In the genomic region with DNA sequence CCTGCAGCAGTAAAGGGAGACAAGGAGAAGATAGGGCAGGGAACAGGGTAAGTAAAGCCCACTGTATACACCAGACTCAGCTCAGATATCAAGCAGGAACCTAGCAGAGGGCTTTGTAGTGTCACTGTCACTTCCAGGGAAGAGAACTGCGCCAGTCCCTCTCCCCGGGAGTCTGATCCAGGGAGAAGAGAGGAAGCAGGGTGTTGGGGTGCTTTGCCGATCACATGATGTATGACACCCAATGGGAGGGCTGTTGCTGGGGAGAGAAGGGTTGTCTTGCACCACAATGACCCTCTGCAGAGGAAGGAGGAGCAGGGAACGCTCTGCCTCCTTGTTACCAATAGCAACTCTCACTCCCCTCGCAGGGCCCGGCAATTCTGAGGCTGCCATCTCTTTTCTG, we compare ENCODE assay signal across 13 cellular contexts.
DNase-seq lines count a peak whose midpoint lies in the region; ATAC-seq, FAIRE-seq and TF ChIP-seq lines count a peak whose summit lies in the region.
"Had no signal": no experiment of that assay in that cellular context is flagged by ENCODE, and none has a peak within 500 bp of the region (broad histone marks: within the 10 kb centered on the region; RNA-seq: fewer than 3 reads in every experiment).

No MANE protein-coding gene starts in this region.

- H3K9me3 ChIP-seq in K562 (replicated peaks; ENCODE audit: control insufficient read depth, insufficient read depth, low read depth, low read length): no peaks in the 10 kb centered on the region
- H3K9me3 ChIP-seq in spleen: no peaks in the 10 kb centered on the region
- H3K9me3 ChIP-seq in BE2C: no peaks in the 10 kb centered on the region
- H3K9me3 ChIP-seq: psoas muscle had no signal

- no peak overlapping the region for H3K4me2 ChIP-seq in K562 (ENCODE audit: insufficient read depth, low read length)

- TF ChIP-seq POLR2A in K562 (conservative IDR thresholded peaks at IDR 0.05) (no peak), spleen (IDR thresholded peaks at IDR 0.05) (no peak)

- POLR2A ChIA-PET in K562 (lab: Yijun Ruan, JAX): no interaction called here

- H3K27me3 ChIP-seq in K562 (ENCODE audit: control insufficient read depth in 2 of 2, insufficient read depth in 2 of 2, low read length in 2 of 2) (no peaks in the 10 kb centered on the region), spleen (replicated peaks in 1 of 7) (no peaks in the 10 kb centered on the region), BE2C (no peaks in the 10 kb centered on the region)

- H3K4me1 ChIP-seq in K562 (replicated peaks in 1 of 2; ENCODE audit: control insufficient read depth in 2 of 2, insufficient read depth in 2 of 2, low read length in 2 of 2) (peaks cover 0 to under 1% of the 10 kb centered on the region in 2 experiments; a peak in 3 of 5 replicates), spleen (peaks cover 0 to 4% (median 0%) of the 10 kb centered on the region in 6 donors), BE2C (peaks cover 5% of the 10 kb centered on the region; the same call in 1 of the 2 replicates)

- H3K27ac ChIP-seq in K562 (ENCODE audit: extremely low read depth, low read depth, low read length) (no peak overlapping the region), spleen (peak overlapping the region in 1 of 8 donors; percentile 27)
- H3K27ac ChIP-seq: psoas muscle, VCaP had no signal

- no peak for TF ChIP-seq EP300 in K562 (IDR thresholded peaks at IDR 0.05; ENCODE audit: low read length)

- H3K36me3 ChIP-seq in K562 (ENCODE audit: control insufficient read depth, insufficient read depth, low read length) (peaks cover 22% of the 10 kb centered on the region; the same call in 2 of the 3 replicates), spleen (peaks cover 0 to 10% (median 0%) of the 10 kb centered on the region in 6 donors), BE2C (no peaks in the 10 kb centered on the region)

- no peak for FAIRE-seq in K562 (lab: Jason Lieb, UNC)

- H3K79me2 ChIP-seq in K562 (ENCODE audit: control insufficient read depth, insufficient read depth, low read length): no peaks in the 10 kb centered on the region

- ATAC-seq in HG03432 (IDR thresholded peaks at IDR 0.05; ENCODE audit: unreplicated experiment): peak; percentile 45
- peak; percentile 39; the same call in 2 of the 3 replicates for ATAC-seq in K562

- CTCF ChIA-PET in K562 (lab: Yijun Ruan, JAX; ENCODE audit: low intra/inter-chr PET ratio): no interaction called here

- TF ChIP-seq RAD21 in K562 (CRISPR knock-in tag; conservative IDR thresholded peaks at IDR 0.05 in 1 of 2, IDR thresholded peaks at IDR 0.05 in 1 of 2): no peak

- 90% methylated on average over 6 of the region's 6 CpGs for WGBS in K562 (ENCODE audit: insufficient coverage, low coverage, missing lambda C conversion rate)
- 40 to 68% (median 50%) methylated on average over 6 of the region's 6 CpGs for WGBS in spleen, 5 donors

- DNase-seq in K562 (ENCODE audit: extremely low read depth in 1 of 4, low spot score in 3 of 4): no peak
- peak; percentile 15 for DNase-seq in iPS DF 19.7 (ENCODE audit: low read depth, low spot score)
- peak; percentile 76 for DNase-seq in spleen
- no peak for DNase-seq in BE2C
- no peak for DNase-seq in foreskin fibroblast
- no peak for DNase-seq in activated CD8-positive, alpha-beta memory T cell treated with anti-CD3 and anti-CD28 coated beads, Interleukin-2, amount 50 U/mL, for 4 hours
- no peak for DNase-seq in AG08395 (ENCODE audit: low spot score)
- DNase-seq: activated effector memory CD4-positive, alpha-beta T cell treated with anti-CD3 and anti-CD28 coated beads, Interleukin-2, amount 50 U/mL, for 16 hours; DMS79 treated with DMSO at 0.1 percent for 48 hours; NCI-H1930 had no signal

- no peak overlapping the region for H3K9ac ChIP-seq in K562 (ENCODE audit: insufficient read depth in 1 of 2, low read depth in 2 of 2, low read length in 2 of 2)

- intact Hi-C loops in K562 (cut with micrococcal nuclease) (loop anchor here (2.0 kb wide), 1 partner anchor 123 kb away; no protein-coding TSS in a partner anchor), spleen (cut with DNase I; ENCODE audit: low total_unique reads) (no loop called here)

- H2AFZ ChIP-seq in K562 (ENCODE audit: low read depth, low read length): no peak overlapping the region

- H3K9me1 ChIP-seq in K562 (ENCODE audit: control insufficient read depth, insufficient read depth, low read length): no peaks in the 10 kb centered on the region

- TF ChIP-seq CTCF in K562 (IDR thresholded peaks at IDR 0.05 in 2 of 3, conservative IDR thresholded peaks at IDR 0.05 in 1 of 3; ENCODE audit: insufficient read depth in 2 of 3, low read depth in 1 of 3, low read length in 3 of 3) (no peak), spleen (IDR thresholded peaks at IDR 0.05 in 8 of 11, conservative IDR thresholded peaks at IDR 0.05 in 3 of 11) (no peak), BE2C (IDR thresholded peaks at IDR 0.05; ENCODE audit: low read depth, low read length) (no peak), foreskin fibroblast (IDR thresholded peaks at IDR 0.05; ENCODE audit: low read depth, low read length) (no peak)

- H3K4me3 ChIP-seq in K562 (no peak overlapping the region), spleen (no peak overlapping the region), BE2C (ENCODE audit: low read depth, low read length) (no peak overlapping the region), foreskin fibroblast (ENCODE audit: low read depth in 1 of 2, low read length in 2 of 2) (no peak overlapping the region)
- H3K4me3 ChIP-seq: psoas muscle had no signal

- no TSS peak for BruUV-seq in K562 (replicated peaks; lab: Mats Ljungman, UMichigan)

- H4K20me1 ChIP-seq in K562 (replicated peaks; ENCODE audit: control insufficient read depth, insufficient read depth, low read length): no peaks in the 10 kb centered on the region

- in situ Hi-C loops in K562 (cut with MboI): no loop called here

TF ChIP-seq in K562, 482 proteins besides CTCF, POLR2A, EP300 and RAD21 (continues in another document):
- TF ChIP-seq, protein P1, sequence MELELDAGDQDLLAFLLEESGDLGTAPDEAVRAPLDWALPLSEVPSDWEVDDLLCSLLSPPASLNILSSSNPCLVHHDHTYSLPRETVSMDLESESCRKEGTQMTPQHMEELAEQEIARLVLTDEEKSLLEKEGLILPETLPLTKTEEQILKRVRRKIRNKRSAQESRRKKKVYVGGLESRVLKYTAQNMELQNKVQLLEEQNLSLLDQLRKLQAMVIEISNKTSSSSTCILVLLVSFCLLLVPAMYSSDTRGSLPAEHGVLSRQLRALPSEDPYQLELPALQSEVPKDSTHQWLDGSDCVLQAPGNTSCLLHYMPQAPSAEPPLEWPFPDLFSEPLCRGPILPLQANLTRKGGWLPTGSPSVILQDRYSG (tag; conservative IDR thresholded peaks at IDR 0.05; ENCODE audit: low read depth): no peak
- TF ChIP-seq PHF8 (IDR thresholded peaks at IDR 0.05; ENCODE audit: borderline replicate concordance, low read length) (no peak), HDAC6 (IDR thresholded peaks at IDR 0.05; ENCODE audit: low read depth, low read length) (no peak), NFIX (CRISPR knock-in tag; IDR thresholded peaks at IDR 0.05; ENCODE audit: low read depth) (no peak), RFX1 (IDR thresholded peaks at IDR 0.05) (peak; percentile 26; the same call in 1 of the 2 replicates), STAG1 (CRISPR knock-in tag; IDR thresholded peaks at IDR 0.05; ENCODE audit: borderline replicate concordance) (no peak), LEF1 (IDR thresholded peaks at IDR 0.05) (no peak)
- TF ChIP-seq, protein P2, sequence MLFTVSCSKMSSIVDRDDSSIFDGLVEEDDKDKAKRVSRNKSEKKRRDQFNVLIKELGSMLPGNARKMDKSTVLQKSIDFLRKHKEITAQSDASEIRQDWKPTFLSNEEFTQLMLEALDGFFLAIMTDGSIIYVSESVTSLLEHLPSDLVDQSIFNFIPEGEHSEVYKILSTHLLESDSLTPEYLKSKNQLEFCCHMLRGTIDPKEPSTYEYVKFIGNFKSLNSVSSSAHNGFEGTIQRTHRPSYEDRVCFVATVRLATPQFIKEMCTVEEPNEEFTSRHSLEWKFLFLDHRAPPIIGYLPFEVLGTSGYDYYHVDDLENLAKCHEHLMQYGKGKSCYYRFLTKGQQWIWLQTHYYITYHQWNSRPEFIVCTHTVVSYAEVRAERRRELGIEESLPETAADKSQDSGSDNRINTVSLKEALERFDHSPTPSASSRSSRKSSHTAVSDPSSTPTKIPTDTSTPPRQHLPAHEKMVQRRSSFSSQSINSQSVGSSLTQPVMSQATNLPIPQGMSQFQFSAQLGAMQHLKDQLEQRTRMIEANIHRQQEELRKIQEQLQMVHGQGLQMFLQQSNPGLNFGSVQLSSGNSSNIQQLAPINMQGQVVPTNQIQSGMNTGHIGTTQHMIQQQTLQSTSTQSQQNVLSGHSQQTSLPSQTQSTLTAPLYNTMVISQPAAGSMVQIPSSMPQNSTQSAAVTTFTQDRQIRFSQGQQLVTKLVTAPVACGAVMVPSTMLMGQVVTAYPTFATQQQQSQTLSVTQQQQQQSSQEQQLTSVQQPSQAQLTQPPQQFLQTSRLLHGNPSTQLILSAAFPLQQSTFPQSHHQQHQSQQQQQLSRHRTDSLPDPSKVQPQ (CRISPR knock-in tag; IDR thresholded peaks at IDR 0.05; ENCODE audit: borderline replicate concordance): no peak
- TF ChIP-seq, protein P3, sequence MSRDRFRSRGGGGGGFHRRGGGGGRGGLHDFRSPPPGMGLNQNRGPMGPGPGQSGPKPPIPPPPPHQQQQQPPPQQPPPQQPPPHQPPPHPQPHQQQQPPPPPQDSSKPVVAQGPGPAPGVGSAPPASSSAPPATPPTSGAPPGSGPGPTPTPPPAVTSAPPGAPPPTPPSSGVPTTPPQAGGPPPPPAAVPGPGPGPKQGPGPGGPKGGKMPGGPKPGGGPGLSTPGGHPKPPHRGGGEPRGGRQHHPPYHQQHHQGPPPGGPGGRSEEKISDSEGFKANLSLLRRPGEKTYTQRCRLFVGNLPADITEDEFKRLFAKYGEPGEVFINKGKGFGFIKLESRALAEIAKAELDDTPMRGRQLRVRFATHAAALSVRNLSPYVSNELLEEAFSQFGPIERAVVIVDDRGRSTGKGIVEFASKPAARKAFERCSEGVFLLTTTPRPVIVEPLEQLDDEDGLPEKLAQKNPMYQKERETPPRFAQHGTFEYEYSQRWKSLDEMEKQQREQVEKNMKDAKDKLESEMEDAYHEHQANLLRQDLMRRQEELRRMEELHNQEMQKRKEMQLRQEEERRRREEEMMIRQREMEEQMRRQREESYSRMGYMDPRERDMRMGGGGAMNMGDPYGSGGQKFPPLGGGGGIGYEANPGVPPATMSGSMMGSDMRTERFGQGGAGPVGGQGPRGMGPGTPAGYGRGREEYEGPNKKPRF (IDR thresholded peaks at IDR 0.05; ENCODE audit: low read depth, low read length): no peak
- TF ChIP-seq, protein P4, sequence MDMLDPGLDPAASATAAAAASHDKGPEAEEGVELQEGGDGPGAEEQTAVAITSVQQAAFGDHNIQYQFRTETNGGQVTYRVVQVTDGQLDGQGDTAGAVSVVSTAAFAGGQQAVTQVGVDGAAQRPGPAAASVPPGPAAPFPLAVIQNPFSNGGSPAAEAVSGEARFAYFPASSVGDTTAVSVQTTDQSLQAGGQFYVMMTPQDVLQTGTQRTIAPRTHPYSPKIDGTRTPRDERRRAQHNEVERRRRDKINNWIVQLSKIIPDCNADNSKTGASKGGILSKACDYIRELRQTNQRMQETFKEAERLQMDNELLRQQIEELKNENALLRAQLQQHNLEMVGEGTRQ (CRISPR knock-in tag; IDR thresholded peaks at IDR 0.05): peak; percentile 47; the same call in 1 of the 2 replicates

Comparison
In these comparisons a context has a peak if more than half of its experiments do, and no peak if none do; other contexts are left out.
1. DNase-seq: peak in iPS DF 19.7 (single experiment) and spleen (single experiment); none in K562 (0 of 4), BE2C (single experiment), foreskin fibroblast (0 of 2), activated CD8-positive, alpha-beta memory T cell treated with anti-CD3 and anti-CD28 coated beads, Interleukin-2, amount 50 U/mL, for 4 hours (single experiment) and AG08395 (single experiment).